21 cellular contexts compared by ENCODE assay signal in genomic region chr1:20751462-20751990, GRCh38. TPM values are rescaled to one million over a fixed set of nuclear protein-coding genes. Genes with fewer than 3 reads are reported as not detected.
A peak's percentile ranks its signal among the peaks of the same experiment; 100 is the strongest.
DNase-seq lines count a peak whose midpoint lies in the region; ATAC-seq, FAIRE-seq and TF ChIP-seq lines count a peak whose summit lies in the region.
"Had no signal": no experiment of that assay in that cellular context is flagged by ENCODE, and none has a peak within 500 bp of the region (broad histone marks: within the 10 kb centered on the region; RNA-seq: fewer than 3 reads in every experiment).

No MANE protein-coding gene starts in this region.

- no TSS peak for BruUV-seq in K562 (replicated peaks; lab: Mats Ljungman, UMichigan)

- H3K4me1 ChIP-seq in HAP-1, result peaks cover 34% of the 10 kb centered on the region
- no peaks in the 10 kb centered on the region for H3K4me1 ChIP-seq in K562 (replicated peaks in 1 of 2; ENCODE audit: control insufficient read depth in 2 of 2, insufficient read depth in 2 of 2, low read length in 2 of 2)
- no peaks in the 10 kb centered on the region for H3K4me1 ChIP-seq in psoas muscle
- H3K4me1 ChIP-seq: BE2C, Caco-2 had no signal

- no peak overlapping the region for H3K4me2 ChIP-seq in K562 (ENCODE audit: insufficient read depth, low read length)

- no peaks in the 10 kb centered on the region for H3K27me3 ChIP-seq in HAP-1 (ENCODE audit: low read depth)
- no peaks in the 10 kb centered on the region for H3K27me3 ChIP-seq in K562 (ENCODE audit: control insufficient read depth in 2 of 2, insufficient read depth in 2 of 2, low read length in 2 of 2)
- no peaks in the 10 kb centered on the region for H3K27me3 ChIP-seq in psoas muscle (ENCODE audit: insufficient read depth in 3 of 3, low read length in 2 of 3)
- H3K27me3 ChIP-seq: BE2C had no signal

- no peak overlapping the region for H2AFZ ChIP-seq in K562 (ENCODE audit: low read depth, low read length)
- H2AFZ ChIP-seq: GM23248 had no signal

- H3K4me3 ChIP-seq in HAP-1 (no peak overlapping the region), K562 (no peak overlapping the region), psoas muscle (no peak overlapping the region)
- H3K4me3 ChIP-seq: GM23248 had no signal

- no peaks in the 10 kb centered on the region for H3K9me1 ChIP-seq in K562 (ENCODE audit: control insufficient read depth, insufficient read depth, low read length)

- ATAC-seq in K562, result peak; percentile 40; the same call in 1 of the 3 replicates
- ATAC-seq in psoas muscle, result peak; percentile 40 to 75 (median 64)
- ATAC-seq: HCT116 had no signal

- POLR2A ChIA-PET in HEK293T (lab: Yijun Ruan, JAX), result no interaction called here
- POLR2A ChIA-PET in K562 (lab: Yijun Ruan, JAX), result interaction anchor here (0.6 to 1.2 kb wide), 4 partner anchors 11 to 35 kb away, joined by 3 to 4 read pairs (median 4); partner anchors contain the start of gene HP1BP3

- intact Hi-C loops in K562 (cut with micrococcal nuclease) (no loop called here), psoas muscle (cut with DNase I) (no loop called here)

- TF ChIP-seq CTCF in K562 (IDR thresholded peaks at IDR 0.05 in 2 of 3, conservative IDR thresholded peaks at IDR 0.05 in 1 of 3; ENCODE audit: insufficient read depth in 2 of 3, low read depth in 1 of 3, low read length in 3 of 3) (no peak), psoas muscle (IDR thresholded peaks at IDR 0.05) (no peak)

- H3K9me3 ChIP-seq in HAP-1 (no peaks in the 10 kb centered on the region), K562 (replicated peaks; ENCODE audit: control insufficient read depth, insufficient read depth, low read depth, low read length) (no peaks in the 10 kb centered on the region), psoas muscle (no peaks in the 10 kb centered on the region)
- H3K9me3 ChIP-seq: BE2C, Caco-2 had no signal

- no peak for TF ChIP-seq EP300 in K562 (IDR thresholded peaks at IDR 0.05; ENCODE audit: low read length)

- H4K20me1 ChIP-seq in K562 (replicated peaks; ENCODE audit: control insufficient read depth, insufficient read depth, low read length), result no peaks in the 10 kb centered on the region

- peak; percentile 40 for FAIRE-seq in K562 (lab: Jason Lieb, UNC)
- FAIRE-seq: A204.1, D721Med, G401.6, GM12892, GM18507, H54 had no signal

- H3K27ac ChIP-seq in K562 (ENCODE audit: extremely low read depth, low read depth, low read length), result no peak overlapping the region
- no peak overlapping the region for H3K27ac ChIP-seq in psoas muscle
- H3K27ac ChIP-seq: C4-2B, GM23248 had no signal

- peaks cover 10% of the 10 kb centered on the region; the same call in 2 of the 3 replicates for H3K79me2 ChIP-seq in K562 (ENCODE audit: control insufficient read depth, insufficient read depth, low read length)

- no peak for TF ChIP-seq RAD21 in K562 (CRISPR knock-in tag; conservative IDR thresholded peaks at IDR 0.05 in 1 of 2, IDR thresholded peaks at IDR 0.05 in 1 of 2)

- no peak for TF ChIP-seq POLR2A in K562 (conservative IDR thresholded peaks at IDR 0.05)

- DNase-seq in HAP-1 (ENCODE audit: low spot score in 2 of 2) (peak; percentile 80 to 96), HEK293T (ENCODE audit: extremely low spot score) (no peak), K562 (ENCODE audit: extremely low read depth in 1 of 4, low spot score in 3 of 4) (no peak), psoas muscle (no peak), T-helper 2 cell (no peak), T1000 (lab: John Stamatoyannopoulos, UW) (no peak), NCI-H146 (lab: John Stamatoyannopoulos, UW) (no peak)
- DNase-seq: ACHN; BE2C; Caco-2; CD4-positive, alpha-beta T cell; GM23248 had no signal

- WGBS in K562 (ENCODE audit: insufficient coverage, low coverage, missing lambda C conversion rate), result 76% methylated on average over 3 of the region's 3 CpGs
- 29 to 65% (median 48%) methylated on average over 3 of the region's 3 CpGs for WGBS in psoas muscle, 3 donors

- in situ Hi-C loops in HAP-1 (cut with MboI; ENCODE audit: low sequenced_read_pairs), result no loop called here
- in situ Hi-C loops in K562 (cut with MboI), result no loop called here

- H3K36me3 ChIP-seq in HAP-1 (replicated peaks), result peaks cover 60% of the 10 kb centered on the region
- H3K36me3 ChIP-seq in K562 (ENCODE audit: control insufficient read depth, insufficient read depth, low read length), result peaks cover 92% of the 10 kb centered on the region
- peaks cover 3 to 89% of the 10 kb centered on the region in 2 donors for H3K36me3 ChIP-seq in psoas muscle (ENCODE audit: insufficient read depth in 1 of 2, low read depth in 1 of 2)

- CTCF ChIA-PET in HEK293T (lab: Yijun Ruan, JAX) (no interaction called here), K562 (lab: Yijun Ruan, JAX; ENCODE audit: low intra/inter-chr PET ratio) (no interaction called here)

- H3K9ac ChIP-seq in K562 (ENCODE audit: insufficient read depth in 1 of 2, low read depth in 2 of 2, low read length in 2 of 2), result no peak overlapping the region
- H3K9ac ChIP-seq: GM23248 had no signal

TF ChIP-seq in HEK293T, 16 proteins besides CTCF, POLR2A, EP300 and RAD21 (continues in another document):
- no peak for TF ChIP-seq NFRKB (IDR thresholded peaks at IDR 0.05)

TF ChIP-seq in K562, 482 proteins besides CTCF, POLR2A, EP300 and RAD21 (continues in another document):
- no peak for TF ChIP-seq RBM25 (IDR thresholded peaks at IDR 0.05; ENCODE audit: low read depth, low read length, severe bottlenecking)

RNA-seq across cellular contexts. Expression of gene SH2D5, which starts 19.0 kb away (rescaled TPM):
- total RNA-seq in K562 (2011; cell fraction: chromatin; rRNA removed; ENCODE audit: low replicate concordance), result 0.25 TPM in 1 of 2 replicates, not detected in the other
- 0.17 and 0.26 TPM in 2 replicates for total RNA-seq in K562 (2011; cell fraction: nucleolus; rRNA removed)
- total RNA-seq in K562 (2011; cell fraction: nucleoplasm; rRNA removed), result 0.22 TPM in 1 of 2 replicates, not detected in the other
- total RNA-seq in K562 (2014; rRNA removed), result not detected in 2 replicates
- total RNA-seq in K562 (2014; rRNA removed; fragmentation: Illumina TruSeq; extraction: Trizol), result not detected in 2 replicates
- 0.04 TPM in 1 of 2 replicates, not detected in the other for total RNA-seq in K562 (2015; rRNA removed; fragmentation: Illumina TruSeq; extraction: Trizol)
- 0.11 TPM in 1 of 2 replicates, not detected in the other for total RNA-seq in K562 (2021)
- polyA plus RNA-seq in K562 (2011; rRNA removed), result 0.03 and 0.06 TPM in 2 replicates
- polyA plus RNA-seq in K562 (2011; cell fraction: cytosol; rRNA removed), result 0.03 TPM in 1 of 2 replicates, not detected in the other
- polyA plus RNA-seq in K562 (2011; cell fraction: nucleus; rRNA removed), result 0.13 and 0.15 TPM in 2 replicates
- not detected in 2 replicates for polyA plus RNA-seq in K562 (2012)
- polyA plus RNA-seq in K562 (2014; fragmentation: Illumina TruSeq; extraction: Trizol), result 0.10 TPM in 1 of 2 replicates, not detected in the other
- polyA plus RNA-seq in K562 (2014; fragmentation: Nextera tagmentation; extraction: Ambion mirVana), result not detected
- polyA plus RNA-seq in K562 (2014; rRNA removed), result not detected in 2 replicates
- not detected in 2 replicates for polyA minus RNA-seq in K562 (2011; rRNA and poly(A)+ RNA removed)
- polyA minus RNA-seq in K562 (2011; cell fraction: cytosol; rRNA and poly(A)+ RNA removed), result not detected in 2 replicates
- polyA minus RNA-seq in K562 (2011; cell fraction: nucleus; rRNA and poly(A)+ RNA removed), result 0.13 TPM in 1 of 2 replicates, not detected in the other
- 1 to 10 TPM in 2 of 4 donors, under 1 TPM in 2; 0.09 to 2.6 (median 1.3) TPM for total RNA-seq in psoas muscle
- 10 to 100 TPM in 1 of 3 donors, 1 to 10 TPM in 1, under 1 TPM in 1; 0.86 to 27.9 (median 2.8) TPM for polyA plus RNA-seq in psoas muscle

RNA-seq across cellular contexts. Expression of gene KIF17, which starts 33.7 kb away (rescaled TPM):
- total RNA-seq in K562 (2011; cell fraction: chromatin; rRNA removed; ENCODE audit: low replicate concordance), result 0.69 TPM in 1 of 2 replicates, not detected in the other
- 0.50 and 0.66 TPM in 2 replicates for total RNA-seq in K562 (2011; cell fraction: nucleolus; rRNA removed)
- 0.22 TPM in 1 of 2 replicates, not detected in the other for total RNA-seq in K562 (2011; cell fraction: nucleoplasm; rRNA removed)
- total RNA-seq in K562 (2014; rRNA removed) (0.12 TPM in 1 of 2 replicates, not detected in the other), K562 (2014; rRNA removed; fragmentation: Illumina TruSeq; extraction: Trizol) (not detected in 2 replicates), K562 (2015; rRNA removed; fragmentation: Illumina TruSeq; extraction: Trizol) (not detected in 2 replicates), K562 (2021) (0.11 and 0.47 TPM in 2 replicates), psoas muscle (1 to 10 TPM; 1.1 to 3.4 (median 1.2) TPM)
- polyA plus RNA-seq in K562 (2011; rRNA removed) (0.08 and 0.10 TPM in 2 replicates), K562 (2014; fragmentation: Illumina TruSeq; extraction: Trizol) (0.04 TPM in 1 of 2 replicates, not detected in the other), K562 (2014; fragmentation: Nextera tagmentation; extraction: Ambion mirVana) (under 1 TPM in 1 of 2 experiments, not detected in 1; 0.04 TPM), K562 (2014; rRNA removed) (0.27 TPM in 1 of 2 replicates, not detected in the other), psoas muscle (1 to 10 TPM; 1.5 to 2.0 (median 1.7) TPM)
- 0.06 and 0.31 TPM in 2 replicates for polyA plus RNA-seq in K562 (2011; cell fraction: cytosol; rRNA removed)
- polyA plus RNA-seq in K562 (2011; cell fraction: nucleus; rRNA removed), result 0.17 and 0.50 TPM in 2 replicates
- polyA plus RNA-seq in K562 (2012), result 0.10 and 0.28 TPM in 2 replicates
- 0.36 and 0.46 TPM in 2 replicates for polyA minus RNA-seq in K562 (2011; rRNA and poly(A)+ RNA removed)
- 0.29 TPM in 1 of 2 replicates, not detected in the other for polyA minus RNA-seq in K562 (2011; cell fraction: cytosol; rRNA and poly(A)+ RNA removed)
- polyA minus RNA-seq in K562 (2011; cell fraction: nucleus; rRNA and poly(A)+ RNA removed), result 0.11 and 0.27 TPM in 2 replicates
- total RNA-seq: CD4-positive, alpha-beta T cell; HT-29 had no signal

RNA-seq across cellular contexts. Expression of gene HP1BP3, which starts 35.6 kb away (rescaled TPM):
- total RNA-seq in K562 (2011; cell fraction: chromatin; rRNA removed; ENCODE audit: low replicate concordance), result 380 and 955 TPM in 2 replicates
- total RNA-seq in K562 (2011; cell fraction: nucleolus; rRNA removed), result 300 and 376 TPM in 2 replicates
- 522 and 634 TPM in 2 replicates for total RNA-seq in K562 (2011; cell fraction: nucleoplasm; rRNA removed)
- 238 and 258 TPM in 2 replicates for total RNA-seq in K562 (2014; rRNA removed)
- 240 and 266 TPM in 2 replicates for total RNA-seq in K562 (2014; rRNA removed; fragmentation: Illumina TruSeq; extraction: Trizol)
- total RNA-seq in K562 (2015; rRNA removed; fragmentation: Illumina TruSeq; extraction: Trizol), result 214 and 223 TPM in 2 replicates
- 200 and 209 TPM in 2 replicates for total RNA-seq in K562 (2021)
- 334 and 405 TPM in 2 replicates for polyA plus RNA-seq in K562 (2011; rRNA removed)
- 93.8 and 160 TPM in 2 replicates for polyA plus RNA-seq in K562 (2011; cell fraction: cytosol; rRNA removed)
- 573 and 692 TPM in 2 replicates for polyA plus RNA-seq in K562 (2011; cell fraction: nucleus; rRNA removed)
- polyA plus RNA-seq in K562 (2012), result 167 and 255 TPM in 2 replicates
- 217 and 270 TPM in 2 replicates for polyA plus RNA-seq in K562 (2014; fragmentation: Illumina TruSeq; extraction: Trizol)
- 10 to 100 TPM; 57.3 to 87.1 TPM for polyA plus RNA-seq in K562 (2014; fragmentation: Nextera tagmentation; extraction: Ambion mirVana)
- 481 and 513 TPM in 2 replicates for polyA plus RNA-seq in K562 (2014; rRNA removed)
- 178 and 222 TPM in 2 replicates for polyA minus RNA-seq in K562 (2011; rRNA and poly(A)+ RNA removed)
- 78.7 and 89.8 TPM in 2 replicates for polyA minus RNA-seq in K562 (2011; cell fraction: cytosol; rRNA and poly(A)+ RNA removed)
- 234 and 349 TPM in 2 replicates for polyA minus RNA-seq in K562 (2011; cell fraction: nucleus; rRNA and poly(A)+ RNA removed)
- total RNA-seq in psoas muscle, result 100 to 1,000 TPM; 114 to 134 (median 116) TPM
- polyA plus RNA-seq in psoas muscle, result 100 to 1,000 TPM in 1 of 3 donors, 10 to 100 TPM in 2; 52.6 to 121 (median 68.2) TPM

Comparison
In these comparisons a context has a peak if more than half of its experiments do, and no peak if none do; other contexts are left out.
1. DNase-seq: peak in HAP-1 (2 of 2); none in HEK293T (single experiment), K562 (0 of 4), psoas muscle (0 of 2), T-helper 2 cell (0 of 5), T1000 (single experiment) and NCI-H146 (single experiment).